1 cellular context compared by ENCODE assay signal in genomic region chr2:69829243-69830044, GRCh38.
TF ChIP-seq lines count a peak whose summit lies in the region.

Gene GMCL1, plus strand, starts transcription at chr2:69829660. Its CDS starts 233 bp downstream, at chr2:69829893.

TF ChIP-seq in HepG2, 621 proteins besides CTCF, POLR2A, EP300 and RAD21 (continued from another document and continues in another):
- TF ChIP-seq, protein P1, sequence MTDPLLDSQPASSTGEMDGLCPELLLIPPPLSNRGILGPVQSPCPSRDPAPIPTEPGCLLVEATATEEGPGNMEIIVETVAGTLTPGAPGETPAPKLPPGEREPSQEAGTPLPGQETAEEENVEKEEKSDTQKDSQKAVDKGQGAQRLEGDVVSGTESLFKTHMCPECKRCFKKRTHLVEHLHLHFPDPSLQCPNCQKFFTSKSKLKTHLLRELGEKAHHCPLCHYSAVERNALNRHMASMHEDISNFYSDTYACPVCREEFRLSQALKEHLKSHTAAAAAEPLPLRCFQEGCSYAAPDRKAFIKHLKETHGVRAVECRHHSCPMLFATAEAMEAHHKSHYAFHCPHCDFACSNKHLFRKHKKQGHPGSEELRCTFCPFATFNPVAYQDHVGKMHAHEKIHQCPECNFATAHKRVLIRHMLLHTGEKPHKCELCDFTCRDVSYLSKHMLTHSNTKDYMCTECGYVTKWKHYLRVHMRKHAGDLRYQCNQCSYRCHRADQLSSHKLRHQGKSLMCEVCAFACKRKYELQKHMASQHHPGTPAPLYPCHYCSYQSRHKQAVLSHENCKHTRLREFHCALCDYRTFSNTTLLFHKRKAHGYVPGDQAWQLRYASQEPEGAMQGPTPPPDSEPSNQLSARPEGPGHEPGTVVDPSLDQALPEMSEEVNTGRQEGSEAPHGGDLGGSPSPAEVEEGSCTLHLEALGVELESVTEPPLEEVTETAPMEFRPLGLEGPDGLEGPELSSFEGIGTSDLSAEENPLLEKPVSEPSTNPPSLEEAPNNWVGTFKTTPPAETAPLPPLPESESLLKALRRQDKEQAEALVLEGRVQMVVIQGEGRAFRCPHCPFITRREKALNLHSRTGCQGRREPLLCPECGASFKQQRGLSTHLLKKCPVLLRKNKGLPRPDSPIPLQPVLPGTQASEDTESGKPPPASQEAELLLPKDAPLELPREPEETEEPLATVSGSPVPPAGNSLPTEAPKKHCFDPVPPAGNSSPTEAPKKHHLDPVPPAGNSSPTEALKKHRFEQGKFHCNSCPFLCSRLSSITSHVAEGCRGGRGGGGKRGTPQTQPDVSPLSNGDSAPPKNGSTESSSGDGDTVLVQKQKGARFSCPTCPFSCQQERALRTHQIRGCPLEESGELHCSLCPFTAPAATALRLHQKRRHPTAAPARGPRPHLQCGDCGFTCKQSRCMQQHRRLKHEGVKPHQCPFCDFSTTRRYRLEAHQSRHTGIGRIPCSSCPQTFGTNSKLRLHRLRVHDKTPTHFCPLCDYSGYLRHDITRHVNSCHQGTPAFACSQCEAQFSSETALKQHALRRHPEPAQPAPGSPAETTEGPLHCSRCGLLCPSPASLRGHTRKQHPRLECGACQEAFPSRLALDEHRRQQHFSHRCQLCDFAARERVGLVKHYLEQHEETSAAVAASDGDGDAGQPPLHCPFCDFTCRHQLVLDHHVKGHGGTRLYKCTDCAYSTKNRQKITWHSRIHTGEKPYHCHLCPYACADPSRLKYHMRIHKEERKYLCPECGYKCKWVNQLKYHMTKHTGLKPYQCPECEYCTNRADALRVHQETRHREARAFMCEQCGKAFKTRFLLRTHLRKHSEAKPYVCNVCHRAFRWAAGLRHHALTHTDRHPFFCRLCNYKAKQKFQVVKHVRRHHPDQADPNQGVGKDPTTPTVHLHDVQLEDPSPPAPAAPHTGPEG (CRISPR knock-in tag; IDR thresholded peaks at IDR 0.05), result 0 out of 2 replicates have a peak, but pooled peaks have one; percentile 60
- no peak for TF ChIP-seq ZNF577 (CRISPR knock-in tag; IDR thresholded peaks at IDR 0.05; ENCODE audit: borderline replicate concordance, low read depth)
- TF ChIP-seq TGIF2 (CRISPR knock-in tag; IDR thresholded peaks at IDR 0.05), result peak; percentile 94
- TF ChIP-seq, protein P2, sequence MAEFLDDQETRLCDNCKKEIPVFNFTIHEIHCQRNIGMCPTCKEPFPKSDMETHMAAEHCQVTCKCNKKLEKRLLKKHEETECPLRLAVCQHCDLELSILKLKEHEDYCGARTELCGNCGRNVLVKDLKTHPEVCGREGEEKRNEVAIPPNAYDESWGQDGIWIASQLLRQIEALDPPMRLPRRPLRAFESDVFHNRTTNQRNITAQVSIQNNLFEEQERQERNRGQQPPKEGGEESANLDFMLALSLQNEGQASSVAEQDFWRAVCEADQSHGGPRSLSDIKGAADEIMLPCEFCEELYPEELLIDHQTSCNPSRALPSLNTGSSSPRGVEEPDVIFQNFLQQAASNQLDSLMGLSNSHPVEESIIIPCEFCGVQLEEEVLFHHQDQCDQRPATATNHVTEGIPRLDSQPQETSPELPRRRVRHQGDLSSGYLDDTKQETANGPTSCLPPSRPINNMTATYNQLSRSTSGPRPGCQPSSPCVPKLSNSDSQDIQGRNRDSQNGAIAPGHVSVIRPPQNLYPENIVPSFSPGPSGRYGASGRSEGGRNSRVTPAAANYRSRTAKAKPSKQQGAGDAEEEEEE (CRISPR knock-in tag; IDR thresholded peaks at IDR 0.05; ENCODE audit: borderline replicate concordance), result peak; percentile 83; the same call in 1 of the 2 replicates
- no peak for TF ChIP-seq DPF2 (CRISPR knock-in tag; IDR thresholded peaks at IDR 0.05; ENCODE audit: borderline replicate concordance, low read depth)
- TF ChIP-seq GLMP (CRISPR knock-in tag; IDR thresholded peaks at IDR 0.05; ENCODE audit: borderline replicate concordance), result no peak; the same call in 1 of the 2 replicates
- TF ChIP-seq, protein P3, sequence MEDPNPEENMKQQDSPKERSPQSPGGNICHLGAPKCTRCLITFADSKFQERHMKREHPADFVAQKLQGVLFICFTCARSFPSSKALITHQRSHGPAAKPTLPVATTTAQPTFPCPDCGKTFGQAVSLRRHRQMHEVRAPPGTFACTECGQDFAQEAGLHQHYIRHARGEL (CRISPR knock-in tag; IDR thresholded peaks at IDR 0.05), result no peak
- peak; percentile 100 for TF ChIP-seq KMT2B (CRISPR knock-in tag; IDR thresholded peaks at IDR 0.05)
- TF ChIP-seq, protein P4, sequence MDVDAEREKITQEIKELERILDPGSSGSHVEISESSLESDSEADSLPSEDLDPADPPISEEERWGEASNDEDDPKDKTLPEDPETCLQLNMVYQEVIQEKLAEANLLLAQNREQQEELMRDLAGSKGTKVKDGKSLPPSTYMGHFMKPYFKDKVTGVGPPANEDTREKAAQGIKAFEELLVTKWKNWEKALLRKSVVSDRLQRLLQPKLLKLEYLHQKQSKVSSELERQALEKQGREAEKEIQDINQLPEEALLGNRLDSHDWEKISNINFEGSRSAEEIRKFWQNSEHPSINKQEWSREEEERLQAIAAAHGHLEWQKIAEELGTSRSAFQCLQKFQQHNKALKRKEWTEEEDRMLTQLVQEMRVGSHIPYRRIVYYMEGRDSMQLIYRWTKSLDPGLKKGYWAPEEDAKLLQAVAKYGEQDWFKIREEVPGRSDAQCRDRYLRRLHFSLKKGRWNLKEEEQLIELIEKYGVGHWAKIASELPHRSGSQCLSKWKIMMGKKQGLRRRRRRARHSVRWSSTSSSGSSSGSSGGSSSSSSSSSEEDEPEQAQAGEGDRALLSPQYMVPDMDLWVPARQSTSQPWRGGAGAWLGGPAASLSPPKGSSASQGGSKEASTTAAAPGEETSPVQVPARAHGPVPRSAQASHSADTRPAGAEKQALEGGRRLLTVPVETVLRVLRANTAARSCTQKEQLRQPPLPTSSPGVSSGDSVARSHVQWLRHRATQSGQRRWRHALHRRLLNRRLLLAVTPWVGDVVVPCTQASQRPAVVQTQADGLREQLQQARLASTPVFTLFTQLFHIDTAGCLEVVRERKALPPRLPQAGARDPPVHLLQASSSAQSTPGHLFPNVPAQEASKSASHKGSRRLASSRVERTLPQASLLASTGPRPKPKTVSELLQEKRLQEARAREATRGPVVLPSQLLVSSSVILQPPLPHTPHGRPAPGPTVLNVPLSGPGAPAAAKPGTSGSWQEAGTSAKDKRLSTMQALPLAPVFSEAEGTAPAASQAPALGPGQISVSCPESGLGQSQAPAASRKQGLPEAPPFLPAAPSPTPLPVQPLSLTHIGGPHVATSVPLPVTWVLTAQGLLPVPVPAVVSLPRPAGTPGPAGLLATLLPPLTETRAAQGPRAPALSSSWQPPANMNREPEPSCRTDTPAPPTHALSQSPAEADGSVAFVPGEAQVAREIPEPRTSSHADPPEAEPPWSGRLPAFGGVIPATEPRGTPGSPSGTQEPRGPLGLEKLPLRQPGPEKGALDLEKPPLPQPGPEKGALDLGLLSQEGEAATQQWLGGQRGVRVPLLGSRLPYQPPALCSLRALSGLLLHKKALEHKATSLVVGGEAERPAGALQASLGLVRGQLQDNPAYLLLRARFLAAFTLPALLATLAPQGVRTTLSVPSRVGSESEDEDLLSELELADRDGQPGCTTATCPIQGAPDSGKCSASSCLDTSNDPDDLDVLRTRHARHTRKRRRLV (CRISPR knock-in tag; IDR thresholded peaks at IDR 0.05), result peak; percentile 90
- TF ChIP-seq SNRNP70 (IDR thresholded peaks at IDR 0.05; ENCODE audit: low read depth, low read length), result no peak
- TF ChIP-seq ZFP62 (CRISPR knock-in tag; IDR thresholded peaks at IDR 0.05), result no peak
- TF ChIP-seq PAF1 (CRISPR knock-in tag; IDR thresholded peaks at IDR 0.05), result no peak
- TF ChIP-seq NFE2L1 (CRISPR knock-in tag; IDR thresholded peaks at IDR 0.05; ENCODE audit: borderline replicate concordance), result peak; percentile 55; the same call in 1 of the 2 replicates
- peak; percentile 67; the same call in 1 of the 2 replicates for TF ChIP-seq PAX8 (CRISPR knock-in tag; IDR thresholded peaks at IDR 0.05; ENCODE audit: borderline replicate concordance)
- TF ChIP-seq SOX13 (IDR thresholded peaks at IDR 0.05), result no peak
- TF ChIP-seq SOX13 (CRISPR knock-in tag; conservative IDR thresholded peaks at IDR 0.05 in 1 of 2, IDR thresholded peaks at IDR 0.05 in 1 of 2), result peak in 1 of 2 experiments; percentile 86; a peak in 2 of 4 replicates
- TF ChIP-seq, protein P5, sequence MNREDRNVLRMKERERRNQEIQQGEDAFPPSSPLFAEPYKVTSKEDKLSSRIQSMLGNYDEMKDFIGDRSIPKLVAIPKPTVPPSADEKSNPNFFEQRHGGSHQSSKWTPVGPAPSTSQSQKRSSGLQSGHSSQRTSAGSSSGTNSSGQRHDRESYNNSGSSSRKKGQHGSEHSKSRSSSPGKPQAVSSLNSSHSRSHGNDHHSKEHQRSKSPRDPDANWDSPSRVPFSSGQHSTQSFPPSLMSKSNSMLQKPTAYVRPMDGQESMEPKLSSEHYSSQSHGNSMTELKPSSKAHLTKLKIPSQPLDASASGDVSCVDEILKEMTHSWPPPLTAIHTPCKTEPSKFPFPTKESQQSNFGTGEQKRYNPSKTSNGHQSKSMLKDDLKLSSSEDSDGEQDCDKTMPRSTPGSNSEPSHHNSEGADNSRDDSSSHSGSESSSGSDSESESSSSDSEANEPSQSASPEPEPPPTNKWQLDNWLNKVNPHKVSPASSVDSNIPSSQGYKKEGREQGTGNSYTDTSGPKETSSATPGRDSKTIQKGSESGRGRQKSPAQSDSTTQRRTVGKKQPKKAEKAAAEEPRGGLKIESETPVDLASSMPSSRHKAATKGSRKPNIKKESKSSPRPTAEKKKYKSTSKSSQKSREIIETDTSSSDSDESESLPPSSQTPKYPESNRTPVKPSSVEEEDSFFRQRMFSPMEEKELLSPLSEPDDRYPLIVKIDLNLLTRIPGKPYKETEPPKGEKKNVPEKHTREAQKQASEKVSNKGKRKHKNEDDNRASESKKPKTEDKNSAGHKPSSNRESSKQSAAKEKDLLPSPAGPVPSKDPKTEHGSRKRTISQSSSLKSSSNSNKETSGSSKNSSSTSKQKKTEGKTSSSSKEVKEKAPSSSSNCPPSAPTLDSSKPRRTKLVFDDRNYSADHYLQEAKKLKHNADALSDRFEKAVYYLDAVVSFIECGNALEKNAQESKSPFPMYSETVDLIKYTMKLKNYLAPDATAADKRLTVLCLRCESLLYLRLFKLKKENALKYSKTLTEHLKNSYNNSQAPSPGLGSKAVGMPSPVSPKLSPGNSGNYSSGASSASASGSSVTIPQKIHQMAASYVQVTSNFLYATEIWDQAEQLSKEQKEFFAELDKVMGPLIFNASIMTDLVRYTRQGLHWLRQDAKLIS (CRISPR knock-in tag; IDR thresholded peaks at IDR 0.05), result no peak
- 0 out of 2 replicates have a peak, but pooled peaks have one; percentile 86 for TF ChIP-seq ZFYVE20 (CRISPR knock-in tag; IDR thresholded peaks at IDR 0.05; ENCODE audit: borderline replicate concordance, low read depth)
- TF ChIP-seq ZNF33A (CRISPR knock-in tag; IDR thresholded peaks at IDR 0.05; ENCODE audit: borderline replicate concordance), result peak; percentile 91; the same call in 1 of the 2 replicates
- TF ChIP-seq, protein P6, sequence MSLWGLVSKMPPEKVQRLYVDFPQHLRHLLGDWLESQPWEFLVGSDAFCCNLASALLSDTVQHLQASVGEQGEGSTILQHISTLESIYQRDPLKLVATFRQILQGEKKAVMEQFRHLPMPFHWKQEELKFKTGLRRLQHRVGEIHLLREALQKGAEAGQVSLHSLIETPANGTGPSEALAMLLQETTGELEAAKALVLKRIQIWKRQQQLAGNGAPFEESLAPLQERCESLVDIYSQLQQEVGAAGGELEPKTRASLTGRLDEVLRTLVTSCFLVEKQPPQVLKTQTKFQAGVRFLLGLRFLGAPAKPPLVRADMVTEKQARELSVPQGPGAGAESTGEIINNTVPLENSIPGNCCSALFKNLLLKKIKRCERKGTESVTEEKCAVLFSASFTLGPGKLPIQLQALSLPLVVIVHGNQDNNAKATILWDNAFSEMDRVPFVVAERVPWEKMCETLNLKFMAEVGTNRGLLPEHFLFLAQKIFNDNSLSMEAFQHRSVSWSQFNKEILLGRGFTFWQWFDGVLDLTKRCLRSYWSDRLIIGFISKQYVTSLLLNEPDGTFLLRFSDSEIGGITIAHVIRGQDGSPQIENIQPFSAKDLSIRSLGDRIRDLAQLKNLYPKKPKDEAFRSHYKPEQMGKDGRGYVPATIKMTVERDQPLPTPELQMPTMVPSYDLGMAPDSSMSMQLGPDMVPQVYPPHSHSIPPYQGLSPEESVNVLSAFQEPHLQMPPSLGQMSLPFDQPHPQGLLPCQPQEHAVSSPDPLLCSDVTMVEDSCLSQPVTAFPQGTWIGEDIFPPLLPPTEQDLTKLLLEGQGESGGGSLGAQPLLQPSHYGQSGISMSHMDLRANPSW (CRISPR knock-in tag; IDR thresholded peaks at IDR 0.05; ENCODE audit: borderline replicate concordance), result peak; percentile 78; the same call in 1 of the 2 replicates
- no peak for TF ChIP-seq CENPBD1 (CRISPR knock-in tag; IDR thresholded peaks at IDR 0.05; ENCODE audit: borderline replicate concordance, low read depth)
- TF ChIP-seq ZZZ3 (CRISPR knock-in tag; IDR thresholded peaks at IDR 0.05; ENCODE audit: borderline replicate concordance), result peak; percentile 95
- TF ChIP-seq RBAK (CRISPR knock-in tag; IDR thresholded peaks at IDR 0.05), result no peak
- no peak for TF ChIP-seq ZNF569 (CRISPR knock-in tag; IDR thresholded peaks at IDR 0.05; ENCODE audit: borderline replicate concordance)
- TF ChIP-seq SP1 (IDR thresholded peaks at IDR 0.05), result no peak; the same call in 1 of the 2 replicates
- peak; percentile 100 for TF ChIP-seq SP1 (CRISPR knock-in tag; IDR thresholded peaks at IDR 0.05)
- TF ChIP-seq ZNF678 (CRISPR knock-in tag; IDR thresholded peaks at IDR 0.05), result peak; percentile 98; the same call in 1 of the 2 replicates
- TF ChIP-seq ZNF329 (CRISPR knock-in tag; IDR thresholded peaks at IDR 0.05; ENCODE audit: low read depth), result 0 out of 2 replicates have a peak, but pooled peaks have one; percentile 80
- TF ChIP-seq PAWR (CRISPR knock-in tag; IDR thresholded peaks at IDR 0.05; ENCODE audit: borderline replicate concordance), result no peak; the same call in 1 of the 2 replicates
- peak; percentile 83 for TF ChIP-seq RXRA (CRISPR knock-in tag; IDR thresholded peaks at IDR 0.05)
- TF ChIP-seq ZFP82 (CRISPR knock-in tag; IDR thresholded peaks at IDR 0.05; ENCODE audit: borderline replicate concordance), result peak; percentile 80; the same call in 1 of the 2 replicates
- TF ChIP-seq ELF4 (CRISPR knock-in tag; IDR thresholded peaks at IDR 0.05; ENCODE audit: borderline replicate concordance), result 0 out of 2 replicates have a peak, but pooled peaks have one; percentile 10
